13 cellular contexts compared by ENCODE assay signal in the genomic region with DNA sequence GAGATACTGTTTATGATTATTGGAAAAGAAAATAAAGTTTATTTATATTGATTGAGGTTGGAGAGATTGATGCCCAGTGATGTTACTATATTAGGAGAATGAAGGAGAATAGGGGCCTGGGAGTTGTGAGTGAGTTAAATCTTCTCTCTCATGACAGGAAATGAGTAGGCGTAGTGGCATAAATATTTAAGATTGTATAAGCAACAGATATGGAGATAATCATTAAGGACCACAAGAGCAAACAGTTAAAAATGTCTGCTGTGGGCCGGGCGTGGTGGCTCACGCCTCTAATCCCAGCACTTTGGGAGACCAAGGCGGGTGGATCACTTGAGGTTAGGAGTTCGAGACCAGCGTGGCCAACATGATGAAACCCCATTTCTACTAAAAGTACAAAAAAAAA.
"Had no signal": no experiment of that assay in that cellular context is flagged by ENCODE, and none has a peak within 500 bp of the region (broad histone marks: within the 10 kb centered on the region; RNA-seq: fewer than 3 reads in every experiment).

No MANE protein-coding gene starts in this region.

- H3K27me3 ChIP-seq: ascending aorta, gastroesophageal sphincter, heart right ventricle, left lung, thyroid gland had no signal

- H3K9me3 ChIP-seq: ascending aorta, gastroesophageal sphincter, heart right ventricle, left lung, thyroid gland had no signal

- H3K4me3 ChIP-seq: ascending aorta, gastroesophageal sphincter, heart right ventricle, left lung, thyroid gland had no signal

- H3K4me1 ChIP-seq: ascending aorta, gastroesophageal sphincter, heart right ventricle, left lung, thyroid gland had no signal

- DNase-seq: activated CD4-positive, alpha-beta T cell treated with anti-CD3 and anti-CD28 coated beads, Interleukin-2, amount 50 U/mL, for 4 hours; activated CD4-positive, CD25-positive, alpha-beta regulatory T cell treated with anti-CD3 and anti-CD28 coated beads, Interleukin-2, amount 50 U/mL, for 72 hours; activated naive CD4-positive, alpha-beta T cell treated with anti-CD3 and anti-CD28 coated beads for 36 hours; activated naive CD8-positive, alpha-beta T cell treated with anti-CD3 and anti-CD28 coated beads, Interleukin-2, amount 50 U/mL, for 24 hours; activated T-cell treated with anti-CD3 and anti-CD28 coated beads for 4 hours; heart right ventricle; left lung; mammary epithelial cell; naive B cell; posterior cingulate gyrus; thyroid gland had no signal

- H3K27ac ChIP-seq: ascending aorta, gastroesophageal sphincter, heart right ventricle, left lung, thyroid gland had no signal
